ENCODE assay signal across 8 cellular contexts in the genomic region with DNA sequence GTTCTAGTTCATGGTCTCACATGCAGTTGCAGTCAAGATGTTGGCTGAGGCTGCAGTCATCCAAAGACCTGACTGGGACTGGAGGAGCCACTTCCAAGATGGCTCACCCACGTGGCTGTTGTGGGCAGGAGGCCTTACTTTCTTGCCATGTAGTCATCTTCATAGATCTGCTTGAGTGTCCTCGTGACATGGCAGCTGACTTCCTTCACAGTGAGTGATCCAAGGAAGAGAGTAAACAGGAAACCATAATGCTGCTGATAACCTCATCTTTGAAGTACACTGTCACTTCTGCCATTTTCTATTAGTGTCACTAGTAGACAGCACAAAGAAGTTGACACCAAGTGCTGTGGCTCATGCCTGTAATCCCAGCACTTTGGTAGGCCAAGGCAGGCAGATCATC. TPM values are rescaled to one million over a fixed set of nuclear protein-coding genes. Genes with fewer than 3 reads are reported as not detected.
DNase-seq lines count a peak whose midpoint lies in the region; ATAC-seq lines count a peak whose summit lies in the region.

No MANE protein-coding gene starts in this region.

- no peaks in the 10 kb centered on the region for H4K20me1 ChIP-seq in GM23248 (ENCODE audit: insufficient read depth)

- no peak overlapping the region for H3K4me3 ChIP-seq in GM23248

- ATAC-seq in GM19395 (IDR thresholded peaks at IDR 0.05; ENCODE audit: unreplicated experiment) (peak; percentile 70), left lobe of liver (no peak)

- no peak overlapping the region for H3K4me2 ChIP-seq in GM23248 (ENCODE audit: unreplicated experiment)

- no peaks in the 10 kb centered on the region for H3K36me3 ChIP-seq in GM23248 (ENCODE audit: low read depth)

- peak; percentile 41 for DNase-seq in HT1080 (ENCODE audit: low read depth)
- peak; percentile 58 to 69 for DNase-seq in activated T-cell treated with anti-CD3 and anti-CD28 coated beads, Interleukin-2, amount 50 U/mL, for 48 hours
- peak; percentile 9 to 58 for DNase-seq in stimulated activated CD8-positive, alpha-beta memory T cell treated with anti-CD3 and anti-CD28 coated beads, Interleukin-15, amount 100 ng/mL, for 48 hours (ENCODE audit: low read depth in 2 of 2)
- no peak for DNase-seq in GM23248
- no peak for DNase-seq in NCI-H524 (lab: John Stamatoyannopoulos, UW)
- no peak for DNase-seq in NCI-H510A (lab: John Stamatoyannopoulos, UW)
- DNase-seq in left lobe of liver (ENCODE audit: low spot score): no peak

- in situ Hi-C loops in GM23248 (cut with MboI): no loop called here

- 78 to 85% methylated on average over 2 of the region's 2 CpGs for WGBS in GM23248 (ENCODE audit: low coverage in 1 of 2, low lambda C conversion rate in 2 of 2, missing lambda C conversion rate in 2 of 2), 2 experiments

- no peak overlapping the region for H3K9ac ChIP-seq in GM23248

- H3K79me2 ChIP-seq in GM23248 (ENCODE audit: insufficient read depth): no peaks in the 10 kb centered on the region

- H3K9me2 ChIP-seq in GM23248 (ENCODE audit: insufficient read depth): no peaks in the 10 kb centered on the region; the same call in 1 of the 2 replicates

- H3K27ac ChIP-seq in GM23248: no peak overlapping the region

- H3F3A ChIP-seq in GM23248 (ENCODE audit: insufficient read depth): no peaks in the 10 kb centered on the region

- no peaks in the 10 kb centered on the region for H3K4me1 ChIP-seq in GM23248 (ENCODE audit: insufficient read depth)

- H3K9me3 ChIP-seq in GM23248 (ENCODE audit: low read depth): no peaks in the 10 kb centered on the region

- no peak overlapping the region for H2AFZ ChIP-seq in GM23248

- no peaks in the 10 kb centered on the region for H3K27me3 ChIP-seq in GM23248 (replicated peaks; ENCODE audit: insufficient read depth)

RNA-seq across cellular contexts. Expression of a gene that starts 40.1 kb away (rescaled TPM):
- 19.4 and 32.4 TPM in 2 replicates for total RNA-seq in HT1080 (2014; rRNA removed; shearing (Covaris generic))
- polyA plus RNA-seq in HT1080 (2015; cell fraction: cytosol; rRNA removed): 79.7 and 87.3 TPM in 2 replicates
- 71.7 and 86.0 TPM in 2 replicates for polyA plus RNA-seq in HT1080 (2015; cell fraction: nucleus; rRNA removed)
- 21.4 and 24.9 TPM in 2 replicates for total RNA-seq in GM23248 (2014; rRNA removed; shearing (Covaris generic))
- polyA plus RNA-seq in GM23248 (2016; fragmentation: Nextera tagmentation; extraction: Ambion mirVana): 60.6 and 66.2 TPM in 2 replicates
- total RNA-seq in left lobe of liver: 16.6 TPM

Comparison
In these comparisons a context has a peak if more than half of its experiments do, and no peak if none do; other contexts are left out.
1. DNase-seq: peak in HT1080 (single experiment), activated T-cell treated with anti-CD3 and anti-CD28 coated beads, Interleukin-2, amount 50 U/mL, for 48 hours (2 of 2) and stimulated activated CD8-positive, alpha-beta memory T cell treated with anti-CD3 and anti-CD28 coated beads, Interleukin-15, amount 100 ng/mL, for 48 hours (2 of 2); none in GM23248 (single experiment), NCI-H524 (0 of 2), NCI-H510A (single experiment) and left lobe of liver (single experiment).